In genomic region chr15:77697893-77698292, GRCh38 we compare ENCODE assay signal across 8 cellular contexts.
"Had no signal": no experiment of that assay in that cellular context is flagged by ENCODE, and none has a peak within 500 bp of the region (broad histone marks: within the 10 kb centered on the region; RNA-seq: fewer than 3 reads in every experiment).

No MANE protein-coding gene starts in this region.

- FAIRE-seq: H54, HTR-8/SVneo, K562 had no signal

- H3K9me3 Mint-ChIP-seq: H9 had no signal

- H3K4me3 Mint-ChIP-seq: H9 had no signal

- H3K9ac ChIP-seq: GM23248 had no signal

- DNase-seq: GM23248, GOT3, H9, HCEC 1CT, IMR-90 had no signal

- H2AFZ ChIP-seq: GM23248 had no signal

- H3K27ac ChIP-seq: GM23248 had no signal

- H3K4me3 ChIP-seq: GM23248, K562 had no signal

- ATAC-seq: K562 had no signal
